In the genomic region with DNA sequence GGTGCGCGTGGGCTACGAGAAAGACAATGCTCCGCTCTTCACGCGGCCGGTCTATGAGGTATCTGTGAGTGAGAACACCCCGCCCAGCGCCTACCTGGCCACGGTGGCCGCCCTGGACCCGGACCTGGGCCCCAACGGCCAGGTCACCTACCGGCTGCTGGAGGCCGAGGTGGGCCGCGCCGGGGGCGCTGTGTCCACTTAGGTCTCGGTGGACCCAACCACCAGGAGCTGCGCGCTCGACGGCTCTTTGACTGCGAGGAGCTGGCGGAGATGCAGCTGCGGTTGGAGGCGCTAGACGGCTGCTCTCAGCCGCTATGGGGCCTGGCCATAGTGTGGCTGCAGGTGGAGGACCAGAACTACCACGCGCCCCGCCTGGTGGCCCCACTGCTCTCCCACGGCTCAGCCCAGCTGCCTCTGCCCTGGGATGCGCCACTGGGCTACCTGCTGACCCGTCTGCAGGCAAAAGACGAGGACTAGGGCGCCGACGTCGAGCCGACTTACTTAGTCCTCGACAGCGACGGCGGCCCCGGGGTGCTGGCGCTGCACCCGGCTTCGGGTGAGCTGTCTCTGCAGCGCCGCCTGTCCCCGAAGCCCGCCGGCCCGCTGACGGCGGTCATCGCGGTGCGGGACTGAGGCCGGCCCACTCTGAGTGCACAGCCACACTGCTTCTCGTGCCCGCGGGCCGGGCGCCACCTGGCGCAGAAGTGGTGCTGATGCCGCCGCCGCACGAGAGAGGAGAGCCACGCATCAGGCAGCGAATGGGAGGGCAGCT, we compare ENCODE assay signal across 1 cellular context.
TF ChIP-seq lines count a peak whose summit lies in the region.

No MANE protein-coding gene starts in this region.

TF ChIP-seq in GM23338, 12 proteins besides CTCF, POLR2A, EP300 and RAD21 (continued from another document):
- TF ChIP-seq ZNF462 (CRISPR knock-in tag; IDR thresholded peaks at IDR 0.05) = no peak
